ENCODE assay signal across 10 cellular contexts in genomic region chr6:56091159-56091869, GRCh38.
DNase-seq lines count a peak whose midpoint lies in the region; ATAC-seq, FAIRE-seq and TF ChIP-seq lines count a peak whose summit lies in the region.
"Had no signal": no experiment of that assay in that cellular context is flagged by ENCODE, and none has a peak within 500 bp of the region (broad histone marks: within the 10 kb centered on the region; RNA-seq: fewer than 3 reads in every experiment).

No MANE protein-coding gene starts in this region.

- WGBS in HepG2 (ENCODE audit: low lambda C conversion rate): 31% methylated on average over 3 of the region's 3 CpGs

- H3K36me3 Mint-ChIP-seq in activated CD4-positive, alpha-beta memory T cell treated with anti-CD3 and anti-CD28 coated beads, Interleukin-2, amount 10 ng/mL, durations not matched to agents 7 days and 5 days (ENCODE audit: low read depth): no peaks in the 10 kb centered on the region

- H3K27ac ChIP-seq in HepG2 (ENCODE audit: extremely low read length, insufficient read depth, low read length): peak overlapping the region; percentile 29
- peak overlapping the region in 2 of 4 donors; percentile 32 to 55 for H3K27ac ChIP-seq in gastrocnemius medialis

- TF ChIP-seq EP300 in HepG2 (IDR thresholded peaks at IDR 0.05; ENCODE audit: low read depth in 2 of 2, low read length in 2 of 2): peak; percentile 47 to 72; a peak in 2 of 4 replicates
- TF ChIP-seq EP300 in HepG2 (CRISPR knock-in tag; IDR thresholded peaks at IDR 0.05; ENCODE audit: borderline replicate concordance): peak; percentile 38; the same call in 1 of the 2 replicates

- TF ChIP-seq RAD21 in HepG2 (CRISPR knock-in tag; IDR thresholded peaks at IDR 0.05): no peak

- POLR2A ChIA-PET in HepG2 (lab: Yijun Ruan, JAX): no interaction called here
- POLR2A ChIA-PET in activated CD4-positive, alpha-beta memory T cell treated with anti-CD3 and anti-CD28 coated beads, Interleukin-2, amount 10 ng/mL, durations not matched to agents 7 days and 5 days (lab: Charles Lee): no interaction called here

- no peaks in the 10 kb centered on the region for H3K79me2 ChIP-seq in HepG2 (ENCODE audit: insufficient read depth, low read length)

- peak; percentile 79 for FAIRE-seq in HepG2 (lab: Jason Lieb, UNC)

- ATAC-seq in HepG2 (peak; percentile 96), gastrocnemius medialis (no peak), GM19328 (IDR thresholded peaks at IDR 0.05; ENCODE audit: unreplicated experiment) (no peak)

- H3K9me3 ChIP-seq in HepG2 (ENCODE audit: low read length) (peaks cover 5% of the 10 kb centered on the region; the same call in 1 of the 2 replicates), gastrocnemius medialis (no peaks in the 10 kb centered on the region)

- TF ChIP-seq POLR2A in HepG2 (IDR thresholded peaks at IDR 0.05; ENCODE audit: insufficient read depth in 1 of 2, low read depth in 2 of 2, low read length in 2 of 2) (no peak), gastrocnemius medialis (IDR thresholded peaks at IDR 0.05) (no peak)

- in situ Hi-C loops in HepG2 (cut with HindIII; ENCODE audit: extremely low pct_ligation_motif_present, low pct_unique_long_range_greater_than_20kb) (no loop called here), gastrocnemius medialis (cut with MboI; ENCODE audit: low sequenced_read_pairs in 4 of 4) (no loop called here)

- BruUV-seq in HepG2 (replicated peaks; lab: Mats Ljungman, UMichigan): no TSS peak

- H3K9me3 Mint-ChIP-seq in activated CD4-positive, alpha-beta memory T cell treated with anti-CD3 and anti-CD28 coated beads, Interleukin-2, amount 10 ng/mL, durations not matched to agents 7 days and 5 days: peaks cover 4% of the 10 kb centered on the region

- no peaks in the 10 kb centered on the region for H3K4me1 Mint-ChIP-seq in activated CD4-positive, alpha-beta memory T cell treated with anti-CD3 and anti-CD28 coated beads, Interleukin-2, amount 10 ng/mL, durations not matched to agents 7 days and 5 days

- H3K36me3 ChIP-seq in HepG2 (replicated peaks in 1 of 2; ENCODE audit: control insufficient read depth in 1 of 2, insufficient read depth in 2 of 2, low read length in 2 of 2) (no peaks in the 10 kb centered on the region), gastrocnemius medialis (no peaks in the 10 kb centered on the region)

- H3K27me3 ChIP-seq in HepG2 (ENCODE audit: control insufficient read depth in 1 of 2, insufficient read depth in 2 of 2, low read length in 2 of 2) (no peaks in the 10 kb centered on the region), gastrocnemius medialis (no peaks in the 10 kb centered on the region)

- H3K9ac ChIP-seq in HepG2 (ENCODE audit: insufficient read depth, low read depth, low read length): no peak overlapping the region

- H3K4me2 ChIP-seq in HepG2 (ENCODE audit: low read depth, low read length): peak overlapping the region; percentile 51

- CTCF ChIA-PET in HepG2 (lab: Yijun Ruan, JAX; ENCODE audit: low intra/inter-chr PET ratio, low total read pairs): no interaction called here
- CTCF ChIA-PET in activated CD4-positive, alpha-beta memory T cell treated with anti-CD3 and anti-CD28 coated beads, Interleukin-2, amount 10 ng/mL, durations not matched to agents 7 days and 5 days (lab: Charles Lee): no interaction called here

- DNase-seq in AG10803 (ENCODE audit: low read depth): peak; percentile 86
- DNase-seq in LNCaP clone FGC (ENCODE audit: low read depth): peak; percentile 63
- peak; percentile 60 for DNase-seq in brain pericyte (ENCODE audit: low read depth, low spot score)
- peak; percentile 91 for DNase-seq in HepG2 (ENCODE audit: low spot score)
- no peak for DNase-seq in gastrocnemius medialis
- no peak for DNase-seq in NAMALWA (ENCODE audit: low spot score)
- no peak for DNase-seq in activated CD4-positive, alpha-beta memory T cell treated with anti-CD3 and anti-CD28 coated beads, Interleukin-2, amount 10 ng/mL, durations not matched to agents 7 days and 5 days
- DNase-seq: activated CD4-positive, CD25-positive, alpha-beta regulatory T cell; hippocampal formation had no signal

- H3K27me3 Mint-ChIP-seq in activated CD4-positive, alpha-beta memory T cell treated with anti-CD3 and anti-CD28 coated beads, Interleukin-2, amount 10 ng/mL, durations not matched to agents 7 days and 5 days: no peaks in the 10 kb centered on the region

- TF ChIP-seq CTCF in AG10803 (conservative IDR thresholded peaks at IDR 0.05; ENCODE audit: low read length) (no peak), LNCaP clone FGC (IDR thresholded peaks at IDR 0.05; ENCODE audit: control insufficient read depth, extremely low read depth, insufficient read depth) (no peak), HepG2 (CRISPR knock-in tag; IDR thresholded peaks at IDR 0.05) (no peak), gastrocnemius medialis (IDR thresholded peaks at IDR 0.05 in 4 of 5, conservative IDR thresholded peaks at IDR 0.05 in 1 of 5) (no peak)

- no peak overlapping the region for H3K4me3 ChIP-seq in AG10803 (ENCODE audit: low read length)
- no peak overlapping the region for H3K4me3 ChIP-seq in LNCaP clone FGC (ENCODE audit: low read depth, low read length)
- no peak overlapping the region for H3K4me3 ChIP-seq in HepG2 (replicated peaks in 1 of 3; ENCODE audit: insufficient read depth in 1 of 3, low read depth in 2 of 3, low read length in 3 of 3)
- H3K4me3 ChIP-seq in gastrocnemius medialis: no peak overlapping the region

- peak overlapping the region; percentile 45 for H2AFZ ChIP-seq in HepG2 (ENCODE audit: low read length)

- H3K4me1 ChIP-seq in HepG2 (ENCODE audit: insufficient read depth, low read length) (peaks cover 13% of the 10 kb centered on the region), gastrocnemius medialis (peaks cover 0 to 8% of the 10 kb centered on the region in 2 donors)

- H3K4me3 Mint-ChIP-seq in activated CD4-positive, alpha-beta memory T cell treated with anti-CD3 and anti-CD28 coated beads, Interleukin-2, amount 10 ng/mL, durations not matched to agents 7 days and 5 days: no peak overlapping the region

- no peak overlapping the region for H3K27ac Mint-ChIP-seq in activated CD4-positive, alpha-beta memory T cell treated with anti-CD3 and anti-CD28 coated beads, Interleukin-2, amount 10 ng/mL, durations not matched to agents 7 days and 5 days

- H4K20me1 ChIP-seq in HepG2 (ENCODE audit: insufficient read depth, low read length): no peaks in the 10 kb centered on the region

- intact Hi-C loops in HepG2 (cut with micrococcal nuclease; ENCODE audit: unreplicated experiment): loop anchor here (10.0 kb wide), 1 partner anchor 63 kb away; no protein-coding TSS in a partner anchor
- intact Hi-C loops in gastrocnemius medialis (cut with DNase I; ENCODE audit: low total_unique reads): no loop called here

TF ChIP-seq in HepG2, 621 proteins besides CTCF, POLR2A, EP300 and RAD21 (continues in another document):
- TF ChIP-seq BCL6 (CRISPR knock-in tag; IDR thresholded peaks at IDR 0.05) (peak; percentile 89), ZNF883 (CRISPR knock-in tag; IDR thresholded peaks at IDR 0.05; ENCODE audit: not compliant biosample characterization) (no peak), AGO2 (optimal IDR thresholded peaks at IDR 0.05; ENCODE audit: low read depth, low read length) (no peak), GABPA (IDR thresholded peaks at IDR 0.05; ENCODE audit: low read depth, low read length) (no peak), GABPA (CRISPR knock-in tag; IDR thresholded peaks at IDR 0.05; ENCODE audit: low read depth) (no peak), ZNF639 (CRISPR knock-in tag; conservative IDR thresholded peaks at IDR 0.05) (no peak), ZUFSP (CRISPR knock-in tag; IDR thresholded peaks at IDR 0.05; ENCODE audit: borderline replicate concordance) (no peak), ZKSCAN1 (IDR thresholded peaks at IDR 0.05; ENCODE audit: low read length) (no peak), NR0B2 (CRISPR knock-in tag; IDR thresholded peaks at IDR 0.05) (no peak)

Comparison
In these comparisons a context has a peak if more than half of its experiments do, and no peak if none do; other contexts are left out.
1. DNase-seq: peak in AG10803 (single experiment), LNCaP clone FGC (single experiment), brain pericyte (single experiment) and HepG2 (single experiment); none in gastrocnemius medialis (0 of 2), NAMALWA (single experiment) and activated CD4-positive, alpha-beta memory T cell treated with anti-CD3 and anti-CD28 coated beads, Interleukin-2, amount 10 ng/mL, durations not matched to agents 7 days and 5 days (single experiment).